ENCODE assay signal across 8 cellular contexts in the genomic region with DNA sequence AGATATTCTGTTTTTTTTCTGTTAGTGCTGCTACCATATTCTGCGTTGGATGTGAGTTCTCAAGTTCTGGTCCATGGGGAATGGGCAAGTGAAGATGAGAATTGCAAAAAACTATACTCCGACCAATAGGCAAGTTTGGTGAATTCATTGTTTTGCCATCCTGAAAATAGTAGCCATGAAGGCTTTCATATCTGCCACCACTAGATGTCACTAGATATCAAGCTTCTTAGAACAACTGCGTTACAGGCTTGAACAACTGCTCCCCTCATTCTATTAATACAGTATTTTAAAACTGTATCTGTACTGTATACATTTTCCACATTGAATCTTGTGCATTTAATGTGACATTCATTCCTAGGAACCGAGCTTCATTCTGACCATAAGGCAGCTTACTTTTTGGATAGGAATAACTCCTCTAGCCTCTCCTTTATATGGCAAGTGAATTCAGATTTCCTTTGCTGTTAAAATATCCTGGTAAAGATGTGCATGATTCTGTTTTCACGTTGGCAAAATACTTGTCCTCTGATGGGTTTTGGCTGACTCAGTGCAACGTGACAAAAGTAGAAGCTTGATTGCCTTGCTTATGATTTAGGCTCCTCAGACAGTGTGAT.
DNase-seq lines count a peak whose midpoint lies in the region; ATAC-seq and TF ChIP-seq lines count a peak whose summit lies in the region.

No MANE protein-coding gene starts in this region.

- no peaks in the 10 kb centered on the region for H3K9me3 Mint-ChIP-seq in activated B cell treated with CpG ODN at 0.5 μM for 24 hours

- DNase-seq in AG08395 (ENCODE audit: low spot score) (peak; percentile 67), NCI-H2171 (lab: John Stamatoyannopoulos, UW) (peak; percentile 34), activated B cell treated with CpG ODN at 0.5 μM for 24 hours (no peak), Right ventricle myocardium superior (no peak), pulmonary artery endothelial cell (ENCODE audit: low read depth, low spot score) (peak; percentile 24)
- no peak for DNase-seq in NK-92 treated with Interleukin-12 subunit alpha and Interleukin-12 subunit beta, amount 100 ng/mL, for 24 hours (lab: John Stamatoyannopoulos, UW)

- peak; percentile 73 for ATAC-seq in HG03066 (IDR thresholded peaks at IDR 0.05; ENCODE audit: low read depth, unreplicated experiment)
- ATAC-seq in activated B cell treated with CpG ODN at 0.5 μM for 24 hours (ENCODE audit: low read depth): peak; percentile 52
- peak; percentile 92 for ATAC-seq in Right ventricle myocardium superior (ENCODE audit: poor library complexity)

- H3K4me3 ChIP-seq in GM12875 (ENCODE audit: low read depth, low read length): no peak overlapping the region

- CTCF ChIA-PET in activated B cell treated with CpG ODN at 0.5 μM for 24 hours (lab: Charles Lee): interaction anchor here (0.6 to 8.4 kb wide), 16 partner anchors 9 to 906 kb away, joined by 3 to 302 read pairs (median 4); no protein-coding TSS in a partner anchor

- H3K4me1 Mint-ChIP-seq in activated B cell treated with CpG ODN at 0.5 μM for 24 hours: no peaks in the 10 kb centered on the region

- H3K4me3 Mint-ChIP-seq in activated B cell treated with CpG ODN at 0.5 μM for 24 hours: no peak overlapping the region

- no peaks in the 10 kb centered on the region for H3K36me3 Mint-ChIP-seq in activated B cell treated with CpG ODN at 0.5 μM for 24 hours (ENCODE audit: low read depth)

- no peak overlapping the region for H3K27ac Mint-ChIP-seq in activated B cell treated with CpG ODN at 0.5 μM for 24 hours

- POLR2A ChIA-PET in activated B cell treated with CpG ODN at 0.5 μM for 24 hours (lab: Charles Lee): no interaction called here

- peaks cover 14% of the 10 kb centered on the region for H3K27me3 Mint-ChIP-seq in activated B cell treated with CpG ODN at 0.5 μM for 24 hours

- TF ChIP-seq CTCF in GM12875 (IDR thresholded peaks at IDR 0.05; ENCODE audit: borderline replicate concordance, insufficient read depth, low read depth, low read length) (peak; percentile 65), activated B cell treated with CpG ODN at 0.5 μM for 24 hours (IDR thresholded peaks at IDR 0.05) (peak; percentile 33)

- intact Hi-C loops in activated B cell treated with CpG ODN at 0.5 μM for 24 hours (cut with micrococcal nuclease) (loop anchor here (1.0 to 10.0 kb wide), 8 partner anchors 165 to 1947 kb away; a partner anchor contains a TSS), Right ventricle myocardium superior (cut with DNase I) (loop anchor here (5.0 to 10.0 kb wide), 4 partner anchors 190 to 450 kb away; a partner anchor contains a TSS)

Comparison
In these comparisons a context has a peak if more than half of its experiments do, and no peak if none do; other contexts are left out.
1. DNase-seq: peak in AG08395 (single experiment), NCI-H2171 (single experiment) and pulmonary artery endothelial cell (single experiment); none in activated B cell treated with CpG ODN at 0.5 μM for 24 hours (single experiment), Right ventricle myocardium superior (single experiment) and NK-92 treated with Interleukin-12 subunit alpha and Interleukin-12 subunit beta, amount 100 ng/mL, for 24 hours (single experiment).
2. Peak in every context shown above with its lines, with median percentiles within 50 percentile points of each other: ATAC-seq.